Comparison of ENCODE assay signal across 10 cellular contexts in genomic region chr4:2745516-2745915, GRCh38. TPM values are rescaled to one million over a fixed set of nuclear protein-coding genes. Genes with fewer than 3 reads are reported as not detected.
A peak's percentile ranks its signal among the peaks of the same experiment; 100 is the strongest.
DNase-seq lines count a peak whose midpoint lies in the region; ATAC-seq and TF ChIP-seq lines count a peak whose summit lies in the region.
"Had no signal": no experiment of that assay in that cellular context is flagged by ENCODE, and none has a peak within 500 bp of the region (broad histone marks: within the 10 kb centered on the region; RNA-seq: fewer than 3 reads in every experiment).

No MANE protein-coding gene starts in this region.

- H3K4me1 ChIP-seq in PC-3 (ENCODE audit: insufficient read depth, low read length), result peaks cover 24% of the 10 kb centered on the region
- H3K4me1 ChIP-seq in skeletal muscle tissue (ENCODE audit: control insufficient read depth in 3 of 3, insufficient read depth in 3 of 3, low read length in 3 of 3), result peaks cover 7 to 24% (median 14%) of the 10 kb centered on the region in 3 donors
- peaks cover 19% of the 10 kb centered on the region for H3K4me1 ChIP-seq in upper lobe of right lung

- H3K4me3 ChIP-seq in PC-3 (ENCODE audit: low read length) (no peak overlapping the region), skeletal muscle tissue (ENCODE audit: low read length in 3 of 3) (no peak overlapping the region), upper lobe of right lung (no peak overlapping the region)

- no peak for TF ChIP-seq CTCF in PC-3 (conservative IDR thresholded peaks at IDR 0.05; ENCODE audit: low read depth, low read length)
- TF ChIP-seq CTCF in upper lobe of right lung (IDR thresholded peaks at IDR 0.05), result no peak

- H3K9ac ChIP-seq in PC-3 (ENCODE audit: low read length) (peak overlapping the region; percentile 59), skeletal muscle tissue (ENCODE audit: low read depth in 1 of 3, low read length in 3 of 3) (peak overlapping the region in 2 of 3 donors; percentile 13 to 25)

- H3K27ac ChIP-seq in PC-3 (ENCODE audit: low read length) (peak overlapping the region; percentile 91), skeletal muscle tissue (ENCODE audit: low read depth, low read length) (peak overlapping the region; percentile 68), upper lobe of right lung (no peak overlapping the region)

- intact Hi-C loops in activated CD4-positive, alpha-beta T cell treated with anti-CD3 and anti-CD28 coated beads, Interleukin-2, amount 10 ng/mL, durations not matched to agents 24 days and 14 days (cut with micrococcal nuclease), result loop anchor here (5.0 to 10.0 kb wide), 4 partner anchors 33 to 457 kb away; no protein-coding TSS in a partner anchor
- intact Hi-C loops in PC-3 (cut with micrococcal nuclease) (no loop called here), upper lobe of right lung (cut with DNase I) (no loop called here)
- intact Hi-C loops in dendritic cell treated with granulocyte-macrophage colony-stimulating factor and Interleukin-4, amounts not matched to agents 40 ng/mL and 50 ng/mL, for 4 days (cut with micrococcal nuclease), result no loop called here

- peak overlapping the region; percentile 94 for H3K27ac Mint-ChIP-seq in activated CD4-positive, alpha-beta T cell treated with anti-CD3 and anti-CD28 coated beads, Interleukin-2, amount 10 ng/mL, durations not matched to agents 24 days and 14 days
- H3K27ac Mint-ChIP-seq in dendritic cell treated with granulocyte-macrophage colony-stimulating factor and Interleukin-4, amounts not matched to agents 40 ng/mL and 50 ng/mL, for 4 days, result peak overlapping the region; percentile 95

- no peaks in the 10 kb centered on the region for H3K27me3 ChIP-seq in PC-3 (ENCODE audit: low read length)
- no peaks in the 10 kb centered on the region for H3K27me3 ChIP-seq in skeletal muscle tissue (ENCODE audit: control insufficient read depth in 3 of 3, insufficient read depth in 3 of 3, low read length in 3 of 3)
- no peaks in the 10 kb centered on the region for H3K27me3 ChIP-seq in upper lobe of right lung

- H3K4me3 Mint-ChIP-seq in activated CD4-positive, alpha-beta T cell treated with anti-CD3 and anti-CD28 coated beads, Interleukin-2, amount 10 ng/mL, durations not matched to agents 24 days and 14 days, result peak overlapping the region; percentile 81
- peak overlapping the region; percentile 20 for H3K4me3 Mint-ChIP-seq in dendritic cell treated with granulocyte-macrophage colony-stimulating factor and Interleukin-4, amounts not matched to agents 40 ng/mL and 50 ng/mL, for 4 days

- no peak for ATAC-seq in PC-3
- no peak for ATAC-seq in upper lobe of right lung

- peaks cover 66% of the 10 kb centered on the region for H3K36me3 Mint-ChIP-seq in activated CD4-positive, alpha-beta T cell treated with anti-CD3 and anti-CD28 coated beads, Interleukin-2, amount 10 ng/mL, durations not matched to agents 24 days and 14 days (ENCODE audit: low read depth)
- peaks cover 84% of the 10 kb centered on the region for H3K36me3 Mint-ChIP-seq in dendritic cell treated with granulocyte-macrophage colony-stimulating factor and Interleukin-4, amounts not matched to agents 40 ng/mL and 50 ng/mL, for 4 days (ENCODE audit: low read depth)

- no peaks in the 10 kb centered on the region for H3F3A ChIP-seq in PC-3 (ENCODE audit: low read length, unreplicated experiment)

- H3K9me3 Mint-ChIP-seq in activated CD4-positive, alpha-beta T cell treated with anti-CD3 and anti-CD28 coated beads, Interleukin-2, amount 10 ng/mL, durations not matched to agents 24 days and 14 days, result no peaks in the 10 kb centered on the region
- no peaks in the 10 kb centered on the region for H3K9me3 Mint-ChIP-seq in dendritic cell treated with granulocyte-macrophage colony-stimulating factor and Interleukin-4, amounts not matched to agents 40 ng/mL and 50 ng/mL, for 4 days

- peak overlapping the region; percentile 57 for H3K4me2 ChIP-seq in PC-3 (ENCODE audit: low read length)

- peaks cover 16% of the 10 kb centered on the region for H3K79me2 ChIP-seq in PC-3 (ENCODE audit: low read length)

- no peaks in the 10 kb centered on the region for H4K20me1 ChIP-seq in PC-3 (ENCODE audit: low read length)

- BruUV-seq in PC-3 (replicated peaks; lab: Mats Ljungman, UMichigan), result no TSS peak

- CTCF ChIA-PET in PC-3 (lab: Charles Lee), result no interaction called here

- H3K27me3 Mint-ChIP-seq in activated CD4-positive, alpha-beta T cell treated with anti-CD3 and anti-CD28 coated beads, Interleukin-2, amount 10 ng/mL, durations not matched to agents 24 days and 14 days, result no peaks in the 10 kb centered on the region
- no peaks in the 10 kb centered on the region for H3K27me3 Mint-ChIP-seq in dendritic cell treated with granulocyte-macrophage colony-stimulating factor and Interleukin-4, amounts not matched to agents 40 ng/mL and 50 ng/mL, for 4 days

- no peak for DNase-seq in activated CD4-positive, alpha-beta T cell treated with anti-CD3 and anti-CD28 coated beads, Interleukin-2, amount 10 ng/mL, durations not matched to agents 24 days and 14 days
- no peak for DNase-seq in activated CD4-positive, alpha-beta T cell treated with anti-CD3 and anti-CD28 coated beads for 4 hours
- no peak for DNase-seq in PC-3
- no peak for DNase-seq in UCSD-AML1 (lab: John Stamatoyannopoulos, UW; ENCODE audit: unreplicated experiment)
- DNase-seq in kidney tubule cell (ENCODE audit: low spot score), result no peak
- DNase-seq in upper lobe of right lung, result no peak
- DNase-seq: ACHN, cortex of kidney had no signal

- no peaks in the 10 kb centered on the region for H3K9me2 ChIP-seq in PC-3 (replicated peaks; ENCODE audit: low read length)

- H3K9me3 ChIP-seq in PC-3 (ENCODE audit: low read length) (no peaks in the 10 kb centered on the region), skeletal muscle tissue (ENCODE audit: control insufficient read depth in 3 of 3, low read length in 3 of 3) (no peaks in the 10 kb centered on the region), upper lobe of right lung (no peaks in the 10 kb centered on the region)

- POLR2A ChIA-PET in PC-3 (lab: Charles Lee; ENCODE audit: unreplicated experiment), result no interaction called here

- H3K36me3 ChIP-seq in PC-3 (ENCODE audit: low read depth, low read length) (peaks cover 11% of the 10 kb centered on the region; the same call in 1 of the 2 replicates), skeletal muscle tissue (ENCODE audit: control insufficient read depth in 3 of 3, insufficient read depth in 3 of 3, low read length in 3 of 3) (peaks cover 44 to 56% (median 48%) of the 10 kb centered on the region in 3 donors), upper lobe of right lung (peaks cover 55% of the 10 kb centered on the region)

- H2AFZ ChIP-seq in PC-3 (ENCODE audit: low read length), result no peak overlapping the region

- peaks cover 57% of the 10 kb centered on the region for H3K4me1 Mint-ChIP-seq in activated CD4-positive, alpha-beta T cell treated with anti-CD3 and anti-CD28 coated beads, Interleukin-2, amount 10 ng/mL, durations not matched to agents 24 days and 14 days
- H3K4me1 Mint-ChIP-seq in dendritic cell treated with granulocyte-macrophage colony-stimulating factor and Interleukin-4, amounts not matched to agents 40 ng/mL and 50 ng/mL, for 4 days (ENCODE audit: low read depth), result peaks cover 61% of the 10 kb centered on the region

RNA-seq across cellular contexts. Expression of gene TNIP2, which starts 10.6 kb away (rescaled TPM):
- total RNA-seq in activated CD4-positive, alpha-beta T cell treated with anti-CD3 and anti-CD28 coated beads, Interleukin-2, amount 10 ng/mL, durations not matched to agents 24 days and 14 days, result 98.7 and 99.6 TPM in 2 replicates
- 56.5 and 77.8 TPM in 2 replicates for total RNA-seq in PC-3 (2014; rRNA removed)
- 14.6 TPM for total RNA-seq in skeletal muscle tissue
- total RNA-seq in upper lobe of right lung, result 43.4 TPM

RNA-seq across cellular contexts. Expression of gene SH3BP2, which starts 47.4 kb away (rescaled TPM):
- total RNA-seq in activated CD4-positive, alpha-beta T cell treated with anti-CD3 and anti-CD28 coated beads, Interleukin-2, amount 10 ng/mL, durations not matched to agents 24 days and 14 days, result 83.9 and 88.5 TPM in 2 replicates
- 16.9 and 17.4 TPM in 2 replicates for total RNA-seq in PC-3 (2014; rRNA removed)
- total RNA-seq in skeletal muscle tissue, result 7.8 TPM
- total RNA-seq in upper lobe of right lung, result 99.0 TPM
